In genomic region chr5:159051431-159052281, GRCh38 we compare ENCODE assay signal across 7 cellular contexts. TPM values are rescaled to one million over a fixed set of nuclear protein-coding genes. Genes with fewer than 3 reads are reported as not detected.
DNase-seq lines count a peak whose midpoint lies in the region; ATAC-seq, FAIRE-seq and TF ChIP-seq lines count a peak whose summit lies in the region.

No MANE protein-coding gene starts in this region.

- peaks cover 0 to 75% (median 46%) of the 10 kb centered on the region in 12 donors for H3K4me1 ChIP-seq in heart left ventricle

- FAIRE-seq in GM19239 (lab: Jason Lieb, UNC) = peak; percentile 91

- ATAC-seq in heart left ventricle (peak; percentile 41 to 75 (median 62)), GM18519 (IDR thresholded peaks at IDR 0.05; ENCODE audit: low FRiP score, unreplicated experiment) (no peak), GM21360 (IDR thresholded peaks at IDR 0.05; ENCODE audit: unreplicated experiment) (no peak)
- ATAC-seq in activated CD4-positive, CD25-positive, alpha-beta regulatory T cell treated with anti-CD3 and anti-CD28 coated beads, Interleukin-2, amount 50 U/mL, for 24 hours = no peak

- no peaks in the 10 kb centered on the region for H3K9me3 ChIP-seq in SK-N-MC (ENCODE audit: low read depth, low read length)
- H3K9me3 ChIP-seq in heart left ventricle = no peaks in the 10 kb centered on the region

- H3K27ac ChIP-seq in SK-N-MC (peak overlapping the region; percentile 94), heart left ventricle (peak overlapping the region; percentile 73 to 88 (median 84))

- 10 to 14% (median 12%) methylated on average over 33 to 37 of the region's 37 CpGs for WGBS in heart left ventricle, 4 donors

- H3K27me3 ChIP-seq in heart left ventricle = peaks cover 0 to 13% (median 0%) of the 10 kb centered on the region in 9 donors

- H3K36me3 ChIP-seq in SK-N-MC (ENCODE audit: insufficient read depth, low read length) (no peaks in the 10 kb centered on the region), heart left ventricle (no peaks in the 10 kb centered on the region)

- H3K4me3 ChIP-seq in SK-N-MC = peak overlapping the region; percentile 77
- H3K4me3 ChIP-seq in heart left ventricle = peak overlapping the region in 10 of 12 donors; percentile 22 to 55 (median 45)

- no peak for TF ChIP-seq CTCF in heart left ventricle (IDR thresholded peaks at IDR 0.05)

- no peak for DNase-seq in GM19239 (ENCODE audit: insufficient read length, low spot score)
- no peak for DNase-seq in SK-N-MC (ENCODE audit: low read depth, low spot score)
- DNase-seq in heart left ventricle = peak; percentile 70 to 80 (median 77)
- peak in 9 of 10 donors; percentile 6 to 84 (median 29) for DNase-seq in posterior cingulate gyrus

- H3K9ac ChIP-seq in SK-N-MC (ENCODE audit: insufficient read length) = peak overlapping the region; percentile 76

- peak in 1 of 2 donors; percentile 22 for TF ChIP-seq POLR2A in heart left ventricle (IDR thresholded peaks at IDR 0.05)

- intact Hi-C loops in heart left ventricle (cut with DNase I) (loop anchor here in 9 of 10 donors (2.0 to 5.0 kb wide), 7 partner anchors 34 to 354 kb away; partner anchors contain the start of gene EBF1 (in 7 of the 9)), posterior cingulate gyrus (cut with DNase I) (no loop called here)

RNA-seq across cellular contexts. Expression of gene EBF1, which starts 48.1 kb away (rescaled TPM):
- 10 to 100 TPM in 7 of 9 donors, 1 to 10 TPM in 2; 6.5 to 24.9 (median 11.8) TPM for total RNA-seq in heart left ventricle
- 1 to 10 TPM; 4.0 to 4.8 TPM for polyA plus RNA-seq in heart left ventricle

Comparison
In these comparisons a context has a peak if more than half of its experiments do, and no peak if none do; other contexts are left out.
1. DNase-seq: peak in heart left ventricle (5 of 5) and posterior cingulate gyrus (9 of 10); none in GM19239 (single experiment) and SK-N-MC (single experiment).
2. ATAC-seq: peak in heart left ventricle (4 of 4); none in activated CD4-positive, CD25-positive, alpha-beta regulatory T cell treated with anti-CD3 and anti-CD28 coated beads, Interleukin-2, amount 50 U/mL, for 24 hours (0 of 2), GM18519 (single experiment) and GM21360 (single experiment).